14 cellular contexts compared by ENCODE assay signal in genomic region chr9:130074391-130075115, GRCh38. TPM values are rescaled to one million over a fixed set of nuclear protein-coding genes. Genes with fewer than 3 reads are reported as not detected.
DNase-seq lines count a peak whose midpoint lies in the region; ATAC-seq and TF ChIP-seq lines count a peak whose summit lies in the region.
"Had no signal": no experiment of that assay in that cellular context is flagged by ENCODE, and none has a peak within 500 bp of the region (broad histone marks: within the 10 kb centered on the region; RNA-seq: fewer than 3 reads in every experiment).

No MANE protein-coding gene starts in this region.

- no peak for TF ChIP-seq POLR2A in right lobe of liver (IDR thresholded peaks at IDR 0.05)

- DNase-seq in natural killer cell treated with Interleukin-12 subunit alpha and Interleukin-12 subunit beta and Interleukin-15 and Interleukin-18, amount 100 ng/mL, for 72 hours (ENCODE audit: low spot score), result no peak
- DNase-seq in natural killer cell (no peak), inferior parietal cortex (ENCODE audit: extremely low spot score) (no peak), right lobe of liver (no peak), MG63 (no peak)
- DNase-seq in naive thymus-derived CD8-positive, alpha-beta T cell, result no peak
- DNase-seq: Calu3, NCI-H774, T-helper 1 cell, testis had no signal

- H3K4me1 ChIP-seq in right lobe of liver, result peaks cover 0 to 11% (median 4%) of the 10 kb centered on the region in 4 donors

- H3K27ac Mint-ChIP-seq in natural killer cell treated with Interleukin-12 subunit alpha and Interleukin-12 subunit beta and Interleukin-15 and Interleukin-18, amount 100 ng/mL, for 72 hours, result peak overlapping the region; percentile 18 to 50
- no peak overlapping the region for H3K27ac Mint-ChIP-seq in natural killer cell
- H3K27ac Mint-ChIP-seq in dendritic cell treated with granulocyte-macrophage colony-stimulating factor and Interleukin-4, amounts not matched to agents 40 ng/mL and 50 ng/mL, for 4 days, result peak overlapping the region; percentile 80
- peak overlapping the region in 7 of 10 donors; percentile 6 to 37 (median 25) for H3K27ac Mint-ChIP-seq in naive thymus-derived CD8-positive, alpha-beta T cell

- intact Hi-C loops in natural killer cell (cut with micrococcal nuclease), result no loop called here
- intact Hi-C loops in dendritic cell treated with granulocyte-macrophage colony-stimulating factor and Interleukin-4, amounts not matched to agents 40 ng/mL and 50 ng/mL, for 4 days (cut with micrococcal nuclease), result no loop called here
- intact Hi-C loops in right lobe of liver (cut with DNase I), result no loop called here

- H3K27ac ChIP-seq in right lobe of liver, result peak overlapping the region in 1 of 3 donors; percentile 43

- TF ChIP-seq CTCF in natural killer cell (IDR thresholded peaks at IDR 0.05) (no peak), right lobe of liver (IDR thresholded peaks at IDR 0.05) (no peak)

- POLR2A ChIA-PET in naive thymus-derived CD8-positive, alpha-beta T cell (lab: Charles Lee), result no interaction called here

- no peak overlapping the region for H3K4me3 ChIP-seq in right lobe of liver
- H3K4me3 ChIP-seq in MG63, result no peak overlapping the region
- H3K4me3 ChIP-seq: testis had no signal

- H3K27me3 Mint-ChIP-seq in natural killer cell treated with Interleukin-12 subunit alpha and Interleukin-12 subunit beta and Interleukin-15 and Interleukin-18, amount 100 ng/mL, for 72 hours, result no peaks in the 10 kb centered on the region
- H3K27me3 Mint-ChIP-seq in natural killer cell (ENCODE audit: low read depth in 2 of 2), result no peaks in the 10 kb centered on the region
- H3K27me3 Mint-ChIP-seq in dendritic cell treated with granulocyte-macrophage colony-stimulating factor and Interleukin-4, amounts not matched to agents 40 ng/mL and 50 ng/mL, for 4 days, result no peaks in the 10 kb centered on the region
- no peaks in the 10 kb centered on the region for H3K27me3 Mint-ChIP-seq in naive thymus-derived CD8-positive, alpha-beta T cell
- H3K27me3 Mint-ChIP-seq: activated naive CD4-positive, alpha-beta T cell treated with anti-CD3 and anti-CD28 coated beads, Interleukin-2, amount 50 U/mL, for 24 hours had no signal

- H3K4me1 Mint-ChIP-seq in natural killer cell treated with Interleukin-12 subunit alpha and Interleukin-12 subunit beta and Interleukin-15 and Interleukin-18, amount 100 ng/mL, for 72 hours (ENCODE audit: low read depth in 2 of 2), result peaks cover 21 to 29% of the 10 kb centered on the region in 2 donors
- peaks cover 8 to 18% of the 10 kb centered on the region in 2 donors for H3K4me1 Mint-ChIP-seq in natural killer cell
- H3K4me1 Mint-ChIP-seq in dendritic cell treated with granulocyte-macrophage colony-stimulating factor and Interleukin-4, amounts not matched to agents 40 ng/mL and 50 ng/mL, for 4 days (ENCODE audit: low read depth), result peaks cover 32% of the 10 kb centered on the region
- H3K4me1 Mint-ChIP-seq in naive thymus-derived CD8-positive, alpha-beta T cell, result peaks cover 5 to 30% (median 22%) of the 10 kb centered on the region in 4 donors

- peaks cover 12% of the 10 kb centered on the region for H3K36me3 Mint-ChIP-seq in natural killer cell treated with Interleukin-12 subunit alpha and Interleukin-12 subunit beta and Interleukin-15 and Interleukin-18, amount 100 ng/mL, for 72 hours
- no peaks in the 10 kb centered on the region for H3K36me3 Mint-ChIP-seq in natural killer cell
- peaks cover 55% of the 10 kb centered on the region for H3K36me3 Mint-ChIP-seq in dendritic cell treated with granulocyte-macrophage colony-stimulating factor and Interleukin-4, amounts not matched to agents 40 ng/mL and 50 ng/mL, for 4 days (ENCODE audit: low read depth)
- peaks cover 5 to 40% (median 21%) of the 10 kb centered on the region in 3 donors for H3K36me3 Mint-ChIP-seq in naive thymus-derived CD8-positive, alpha-beta T cell

- H3K9me3 ChIP-seq in right lobe of liver (no peaks in the 10 kb centered on the region), MG63 (no peaks in the 10 kb centered on the region)
- H3K9me3 ChIP-seq: testis had no signal

- no peaks in the 10 kb centered on the region for H3K9me3 Mint-ChIP-seq in natural killer cell treated with Interleukin-12 subunit alpha and Interleukin-12 subunit beta and Interleukin-15 and Interleukin-18, amount 100 ng/mL, for 72 hours
- no peaks in the 10 kb centered on the region for H3K9me3 Mint-ChIP-seq in natural killer cell
- no peaks in the 10 kb centered on the region for H3K9me3 Mint-ChIP-seq in dendritic cell treated with granulocyte-macrophage colony-stimulating factor and Interleukin-4, amounts not matched to agents 40 ng/mL and 50 ng/mL, for 4 days
- H3K9me3 Mint-ChIP-seq in naive thymus-derived CD8-positive, alpha-beta T cell, result no peaks in the 10 kb centered on the region
- H3K9me3 Mint-ChIP-seq: activated naive CD4-positive, alpha-beta T cell treated with anti-CD3 and anti-CD28 coated beads, Interleukin-2, amount 50 U/mL, for 24 hours had no signal

- H3K27me3 ChIP-seq in right lobe of liver, result no peaks in the 10 kb centered on the region
- no peaks in the 10 kb centered on the region for H3K27me3 ChIP-seq in MG63
- H3K27me3 ChIP-seq: testis had no signal

- 62% methylated on average over 6 of the region's 6 CpGs for WGBS in right lobe of liver (ENCODE audit: insufficient coverage, low coverage, low lambda C conversion rate, missing lambda C conversion rate)

- no peak for ATAC-seq in natural killer cell treated with Interleukin-12 subunit alpha and Interleukin-12 subunit beta and Interleukin-15 and Interleukin-18, amount 100 ng/mL, for 72 hours
- ATAC-seq in natural killer cell, result no peak
- ATAC-seq in naive thymus-derived CD8-positive, alpha-beta T cell, result no peak
- no peak for ATAC-seq in GM18873 (IDR thresholded peaks at IDR 0.05; ENCODE audit: low FRiP score, unreplicated experiment)
- ATAC-seq in right lobe of liver, result no peak
- ATAC-seq: activated CD4-positive, CD25-positive, alpha-beta regulatory T cell treated with anti-CD3 and anti-CD28 coated beads, Interleukin-2, amount 50 U/mL, for 24 hours had no signal

- H3K4me3 Mint-ChIP-seq in natural killer cell treated with Interleukin-12 subunit alpha and Interleukin-12 subunit beta and Interleukin-15 and Interleukin-18, amount 100 ng/mL, for 72 hours, result no peak overlapping the region
- no peak overlapping the region for H3K4me3 Mint-ChIP-seq in natural killer cell
- H3K4me3 Mint-ChIP-seq in dendritic cell treated with granulocyte-macrophage colony-stimulating factor and Interleukin-4, amounts not matched to agents 40 ng/mL and 50 ng/mL, for 4 days, result no peak overlapping the region
- H3K4me3 Mint-ChIP-seq in naive thymus-derived CD8-positive, alpha-beta T cell, result no peak overlapping the region
- H3K4me3 Mint-ChIP-seq: activated naive CD4-positive, alpha-beta T cell treated with anti-CD3 and anti-CD28 coated beads, Interleukin-2, amount 50 U/mL, for 24 hours had no signal

- H3K36me3 ChIP-seq in right lobe of liver (peaks cover 0 to 28% (median 11%) of the 10 kb centered on the region in 4 donors), MG63 (peaks cover 20% of the 10 kb centered on the region)

RNA-seq across cellular contexts. Expression of gene GPR107, which starts 20.8 kb away (rescaled TPM):
- 10 to 100 TPM; 32.6 to 32.8 TPM for total RNA-seq in natural killer cell treated with Interleukin-12 subunit alpha and Interleukin-12 subunit beta and Interleukin-15 and Interleukin-18, amount 100 ng/mL, for 72 hours
- total RNA-seq in natural killer cell, result 10 to 100 TPM; 32.9 to 49.5 (median 41.8) TPM
- 10 to 100 TPM; 21.9 to 25.3 TPM for total RNA-seq in naive thymus-derived CD8-positive, alpha-beta T cell
- polyA plus RNA-seq in naive thymus-derived CD8-positive, alpha-beta T cell, result 1 to 10 TPM; 1.4 to 3.2 (median 2.2) TPM
- total RNA-seq in right lobe of liver, result 10 to 100 TPM; 12.6 to 18.2 (median 14.5) TPM
- 10.9 and 11.8 TPM in 2 replicates for total RNA-seq in MG63 (2014; rRNA removed; shearing (Covaris generic); ENCODE audit: low replicate concordance)

RNA-seq across cellular contexts. Expression of gene FNBP1, which starts 31.6 kb away (rescaled TPM):
- 100 to 1,000 TPM; 124 to 141 TPM for total RNA-seq in natural killer cell treated with Interleukin-12 subunit alpha and Interleukin-12 subunit beta and Interleukin-15 and Interleukin-18, amount 100 ng/mL, for 72 hours
- total RNA-seq in natural killer cell, result 100 to 1,000 TPM; 177 to 209 (median 203) TPM
- 100 to 1,000 TPM; 156 to 164 TPM for total RNA-seq in naive thymus-derived CD8-positive, alpha-beta T cell
- polyA plus RNA-seq in naive thymus-derived CD8-positive, alpha-beta T cell, result 100 to 1,000 TPM; 130 to 143 (median 136) TPM
- 10 to 100 TPM; 11.7 to 27.1 (median 15.9) TPM for total RNA-seq in right lobe of liver
- total RNA-seq in MG63 (2014; rRNA removed; shearing (Covaris generic); ENCODE audit: low replicate concordance), result 18.9 and 28.1 TPM in 2 replicates

Comparison
In these comparisons a context has a peak if more than half of its experiments do, and no peak if none do; other contexts are left out.
1. H3K27ac Mint-ChIP-seq: peak in natural killer cell treated with Interleukin-12 subunit alpha and Interleukin-12 subunit beta and Interleukin-15 and Interleukin-18, amount 100 ng/mL, for 72 hours (2 of 2), dendritic cell treated with granulocyte-macrophage colony-stimulating factor and Interleukin-4, amounts not matched to agents 40 ng/mL and 50 ng/mL, for 4 days (single experiment) and naive thymus-derived CD8-positive, alpha-beta T cell (7 of 10); none in natural killer cell (0 of 2).